9 cellular contexts compared by ENCODE assay signal in the genomic region with DNA sequence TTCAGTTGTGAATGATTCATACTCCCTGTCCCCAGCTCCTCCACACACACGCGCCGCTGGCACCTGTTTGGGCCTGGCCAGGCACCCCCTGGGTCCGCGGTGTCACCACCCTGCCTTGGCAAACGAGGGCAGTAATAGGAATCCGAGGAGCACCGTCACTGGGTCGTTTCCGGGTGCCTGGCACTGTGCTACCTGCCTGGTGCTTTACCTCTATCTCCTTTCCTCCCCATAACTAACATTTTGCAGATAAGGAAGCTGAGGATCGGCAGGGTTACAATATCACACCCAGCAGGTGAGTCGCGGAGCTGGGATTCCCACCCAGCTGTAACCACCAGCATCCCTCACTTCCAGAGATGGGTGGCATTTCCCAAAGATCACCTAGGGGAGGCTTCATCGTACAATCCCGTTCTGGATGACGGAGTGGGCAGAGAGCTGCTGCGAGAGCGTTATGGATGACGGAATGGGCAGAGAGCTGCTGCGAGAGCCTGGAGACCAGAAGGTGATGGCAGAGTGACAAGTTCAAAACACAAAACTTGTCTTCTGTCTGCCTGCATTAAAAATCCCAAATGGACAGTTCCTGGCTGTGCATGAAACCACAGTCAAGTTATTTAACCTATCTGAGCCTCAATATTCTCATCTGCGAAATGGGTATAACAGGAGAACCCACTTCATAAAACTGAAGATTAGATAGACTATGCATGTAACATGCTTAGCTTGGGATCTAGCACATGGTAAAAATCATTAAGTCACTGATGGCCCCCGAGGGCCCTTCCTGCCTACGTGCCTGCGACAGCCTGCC. TPM values are rescaled to one million over a fixed set of nuclear protein-coding genes. Genes with fewer than 3 reads are reported as not detected.
DNase-seq lines count a peak whose midpoint lies in the region; ATAC-seq, FAIRE-seq and TF ChIP-seq lines count a peak whose summit lies in the region.
"Had no signal": no experiment of that assay in that cellular context is flagged by ENCODE, and none has a peak within 500 bp of the region (broad histone marks: within the 10 kb centered on the region; RNA-seq: fewer than 3 reads in every experiment).

No MANE protein-coding gene starts in this region.

- H3K4me1 ChIP-seq in heart left ventricle, result peaks cover 0 to 24% (median 11%) of the 10 kb centered on the region in 12 donors
- H3K4me1 ChIP-seq in mucosa of stomach (ENCODE audit: control insufficient read depth, insufficient read depth, low read length), result peaks cover 9% of the 10 kb centered on the region

- H3K9me3 ChIP-seq in heart left ventricle, result no peaks in the 10 kb centered on the region
- no peaks in the 10 kb centered on the region for H3K9me3 ChIP-seq in mucosa of stomach (ENCODE audit: control insufficient read depth, low read length)

- H3K27ac ChIP-seq in heart left ventricle, result peak overlapping the region in 11 of 12 donors; percentile 85 to 97 (median 94)

- no peak for FAIRE-seq in bronchial epithelial cell (lab: Jason Lieb, UNC)
- peak; percentile 50 for FAIRE-seq in urothelium cell line (lab: Jason Lieb, UNC)

- peak overlapping the region; percentile 65 to 93 (median 79) for H3K4me3 ChIP-seq in heart left ventricle
- peak overlapping the region; percentile 54 for H3K4me3 ChIP-seq in bronchial epithelial cell (ENCODE audit: low read depth, low read length)
- H3K4me3 ChIP-seq in mucosa of stomach (ENCODE audit: low read length), result peak overlapping the region; percentile 46

- peaks cover 0 to 49% (median 2%) of the 10 kb centered on the region in 9 donors for H3K27me3 ChIP-seq in heart left ventricle
- peaks cover 6% of the 10 kb centered on the region for H3K27me3 ChIP-seq in bronchial epithelial cell (ENCODE audit: control insufficient read depth, insufficient read depth, low read length)
- peaks cover 41% of the 10 kb centered on the region for H3K27me3 ChIP-seq in mucosa of stomach (ENCODE audit: control insufficient read depth, insufficient read depth, low read length)

- peak overlapping the region; percentile 78 for H3K9ac ChIP-seq in mucosa of stomach (ENCODE audit: low read length)

- no peak for TF ChIP-seq POLR2A in heart left ventricle (IDR thresholded peaks at IDR 0.05)

- 43 to 54% (median 45%) methylated on average over 19 to 24 of the region's 24 CpGs for WGBS in heart left ventricle, 4 donors

- ATAC-seq in heart left ventricle (no peak), GM21381 (IDR thresholded peaks at IDR 0.05; ENCODE audit: unreplicated experiment) (no peak)

- H3K36me3 ChIP-seq in heart left ventricle, result no peaks in the 10 kb centered on the region
- no peaks in the 10 kb centered on the region for H3K36me3 ChIP-seq in bronchial epithelial cell (ENCODE audit: control insufficient read depth, insufficient read depth, low read length)
- H3K36me3 ChIP-seq in mucosa of stomach (ENCODE audit: control insufficient read depth, insufficient read depth, low read length), result no peaks in the 10 kb centered on the region

- TF ChIP-seq CTCF in heart left ventricle (IDR thresholded peaks at IDR 0.05) (no peak), bronchial epithelial cell (IDR thresholded peaks at IDR 0.05; ENCODE audit: insufficient read depth, low read length, severe bottlenecking) (no peak)

- no peak for DNase-seq in heart left ventricle
- DNase-seq in cardiac septum (ENCODE audit: low spot score), result no peak
- DNase-seq in bronchial epithelial cell (ENCODE audit: low read depth), result no peak
- no peak for DNase-seq in urothelium cell line (ENCODE audit: low spot score)
- DNase-seq in DMS53 treated with DMSO at 0.1 percent for 48 hours (lab: John Stamatoyannopoulos, UW; ENCODE audit: unreplicated experiment), result no peak
- DNase-seq in AG08396 (ENCODE audit: low spot score), result no peak
- DNase-seq: effector CD4-positive, alpha-beta T cell had no signal

- intact Hi-C loops in heart left ventricle (cut with DNase I), result loop anchor here in 7 of 10 donors (2.0 to 5.0 kb wide), 5 partner anchors 44 to 61 kb away; no protein-coding TSS in a partner anchor
- intact Hi-C loops in cardiac septum (cut with DNase I), result loop anchor here (2.0 kb wide), 1 partner anchor 61 kb away; no protein-coding TSS in a partner anchor

RNA-seq across cellular contexts. Expression of a gene that starts 1.1 kb away (rescaled TPM):
- 10 to 100 TPM; 11.0 to 17.0 (median 13.8) TPM for total RNA-seq in heart left ventricle
- polyA plus RNA-seq in heart left ventricle, result 1 to 10 TPM; 4.7 to 9.0 TPM
- total RNA-seq in cardiac septum, result 8.1 TPM
- 0.79 and 1.4 TPM in 2 replicates for total RNA-seq in bronchial epithelial cell
